In the genomic region with DNA sequence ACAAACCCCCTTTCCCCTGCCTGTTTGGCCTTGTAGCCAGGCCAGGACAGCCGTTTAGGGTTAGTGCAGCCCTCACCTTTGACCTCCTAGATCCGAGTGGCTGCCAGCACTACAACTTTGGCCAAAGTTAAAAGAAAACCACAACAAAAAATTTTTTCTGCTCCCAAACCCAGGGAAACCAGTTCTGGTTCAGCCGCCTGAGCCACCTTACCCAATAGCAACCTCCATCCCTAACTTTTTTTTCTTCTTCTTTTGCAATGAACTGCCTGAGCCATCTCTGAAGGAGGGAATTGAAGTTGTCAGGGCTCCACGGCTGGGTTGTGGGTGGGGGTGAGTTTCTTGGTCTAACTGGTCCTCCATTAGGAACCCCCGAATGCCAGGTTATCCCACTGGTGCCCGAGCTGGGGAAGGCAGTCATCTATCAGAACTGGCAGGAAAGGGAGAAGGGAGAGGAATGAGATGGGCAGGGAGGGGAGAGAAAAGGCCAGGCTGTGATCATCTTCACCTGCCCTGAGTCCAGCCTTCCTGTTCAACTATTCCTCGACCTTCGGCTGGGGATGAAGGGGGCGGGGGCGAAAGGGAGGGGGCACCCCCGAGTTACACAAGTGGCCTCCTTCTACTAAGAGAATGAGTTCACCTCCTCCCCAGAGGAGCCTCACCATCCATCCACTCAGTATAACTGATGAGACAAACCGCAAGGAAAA, we compare ENCODE assay signal across 1 cellular context.
TF ChIP-seq lines count a peak whose summit lies in the region.

No MANE protein-coding gene starts in this region.

TF ChIP-seq in H1, 55 proteins besides CTCF, POLR2A, EP300 and RAD21:
- TF ChIP-seq RNF2 (IDR thresholded peaks at IDR 0.05; ENCODE audit: borderline replicate concordance, low read depth, low read length, missing control alignments, poor library complexity, severe bottlenecking) = peak; percentile 89
- no peak for TF ChIP-seq HDAC6 (IDR thresholded peaks at IDR 0.05; ENCODE audit: low read depth, low read length)
